In genomic region chr1:116379057-116379630, GRCh38 we compare ENCODE assay signal across 9 cellular contexts. TPM values are rescaled to one million over a fixed set of nuclear protein-coding genes. Genes with fewer than 3 reads are reported as not detected.
DNase-seq lines count a peak whose midpoint lies in the region; ATAC-seq and TF ChIP-seq lines count a peak whose summit lies in the region.
"Had no signal": no experiment of that assay in that cellular context is flagged by ENCODE, and none has a peak within 500 bp of the region (broad histone marks: within the 10 kb centered on the region; RNA-seq: fewer than 3 reads in every experiment).

No MANE protein-coding gene starts in this region.

- no peaks in the 10 kb centered on the region for H3K9me2 ChIP-seq in PC-9 (ENCODE audit: insufficient read depth)

- no peaks in the 10 kb centered on the region for H3K27me3 Mint-ChIP-seq in CD4-positive, alpha-beta memory T cell

- peaks cover 97% of the 10 kb centered on the region for H3K4me1 ChIP-seq in CD4-positive, alpha-beta memory T cell (ENCODE audit: insufficient read depth, low read length)
- H3K4me1 ChIP-seq in PC-9 (replicated peaks; ENCODE audit: insufficient read depth) (peaks cover 63% of the 10 kb centered on the region), esophagus muscularis mucosa (peaks cover 87 to 97% (median 94%) of the 10 kb centered on the region in 4 donors), parathyroid adenoma (peaks cover 23% of the 10 kb centered on the region)

- peak overlapping the region; percentile 32 to 96 (median 92) for H3K27ac Mint-ChIP-seq in CD4-positive, alpha-beta memory T cell

- H4K20me1 ChIP-seq in PC-9 (ENCODE audit: insufficient read depth): peaks cover 83% of the 10 kb centered on the region

- no TSS peak for BruUV-seq in PC-9 (replicated peaks; lab: Mats Ljungman, UMichigan)

- peak overlapping the region in 7 of 8 donors; percentile 41 to 99 (median 70) for H3K4me3 Mint-ChIP-seq in CD4-positive, alpha-beta memory T cell

- no peaks in the 10 kb centered on the region for H3K9me3 ChIP-seq in CD4-positive, alpha-beta memory T cell (ENCODE audit: control insufficient read depth in 1 of 2, low read length in 2 of 2)
- H3K9me3 ChIP-seq in PC-9 (ENCODE audit: insufficient read depth, low read depth) (no peaks in the 10 kb centered on the region), esophagus muscularis mucosa (no peaks in the 10 kb centered on the region), parathyroid adenoma (ENCODE audit: control insufficient read depth, low read length) (no peaks in the 10 kb centered on the region)

- peaks cover 7 to 33% of the 10 kb centered on the region in 2 donors for H3K36me3 Mint-ChIP-seq in CD4-positive, alpha-beta memory T cell

- peaks cover 70% of the 10 kb centered on the region for H3F3A ChIP-seq in PC-9 (ENCODE audit: insufficient read depth, low read depth)

- H2AFZ ChIP-seq in PC-9 (no peak overlapping the region), parathyroid adenoma (no peak overlapping the region)

- no peak for DNase-seq in CD4-positive, alpha-beta memory T cell
- DNase-seq in PC-9 (no peak), esophagus muscularis mucosa (ENCODE audit: extremely low spot score) (no peak), 8988T (no peak), MV-4-11 (lab: John Stamatoyannopoulos, UW) (no peak), NCI-H1930 (lab: John Stamatoyannopoulos, UW) (no peak)
- DNase-seq: KG1 had no signal

- ATAC-seq in GM21737 (IDR thresholded peaks at IDR 0.05; ENCODE audit: unreplicated experiment): no peak

- POLR2A ChIA-PET in CD4-positive, alpha-beta memory T cell (lab: Charles Lee; ENCODE audit: partially characterized antibody): no interaction called here
- POLR2A ChIA-PET in PC-9 (lab: Charles Lee; ENCODE audit: unreplicated experiment): no interaction called here

- no peaks in the 10 kb centered on the region for H3K27me3 ChIP-seq in CD4-positive, alpha-beta memory T cell (ENCODE audit: insufficient read depth, low read length)
- H3K27me3 ChIP-seq in PC-9 (ENCODE audit: insufficient read depth, low read depth): no peaks in the 10 kb centered on the region
- no peaks in the 10 kb centered on the region for H3K27me3 ChIP-seq in esophagus muscularis mucosa
- no peaks in the 10 kb centered on the region for H3K27me3 ChIP-seq in parathyroid adenoma (ENCODE audit: control insufficient read depth, insufficient read depth, low read length)

- CTCF ChIA-PET in CD4-positive, alpha-beta memory T cell (lab: Charles Lee; ENCODE audit: partially characterized antibody): no interaction called here
- CTCF ChIA-PET in PC-9 (lab: Charles Lee): no interaction called here

- no peak overlapping the region for H3K9ac ChIP-seq in parathyroid adenoma

- no peak for TF ChIP-seq EP300 in esophagus muscularis mucosa (IDR thresholded peaks at IDR 0.05)

- peaks cover 8% of the 10 kb centered on the region for H3K36me3 ChIP-seq in CD4-positive, alpha-beta memory T cell (ENCODE audit: insufficient read depth, low read length)
- H3K36me3 ChIP-seq in PC-9 (ENCODE audit: low read depth): peaks cover 63% of the 10 kb centered on the region
- peaks cover 0 to 5% (median 1%) of the 10 kb centered on the region in 4 donors for H3K36me3 ChIP-seq in esophagus muscularis mucosa
- no peaks in the 10 kb centered on the region for H3K36me3 ChIP-seq in parathyroid adenoma (ENCODE audit: control insufficient read depth, insufficient read depth, low read length)

- no peak overlapping the region for H3K4me3 ChIP-seq in CD4-positive, alpha-beta memory T cell (ENCODE audit: low read length in 2 of 2)
- H3K4me3 ChIP-seq in PC-9: peak overlapping the region; percentile 75; the same call in 1 of the 2 replicates
- H3K4me3 ChIP-seq in esophagus muscularis mucosa: no peak overlapping the region
- H3K4me3 ChIP-seq in parathyroid adenoma (ENCODE audit: low read depth, low read length): peak overlapping the region; percentile 94

- WGBS in esophagus muscularis mucosa: 61% methylated on average over 2 of the region's 2 CpGs

- H3K4me2 ChIP-seq in PC-9 (peak overlapping the region; percentile 87), parathyroid adenoma (ENCODE audit: low read length) (peak overlapping the region; percentile 87)

- H3K27ac ChIP-seq in CD4-positive, alpha-beta memory T cell (ENCODE audit: low read depth, low read length): peak overlapping the region; percentile 71
- H3K27ac ChIP-seq in PC-9: peak overlapping the region; percentile 83
- H3K27ac ChIP-seq in esophagus muscularis mucosa (replicated peaks in 1 of 4): peak overlapping the region; percentile 93 to 97 (median 94)
- peak overlapping the region; percentile 98 for H3K27ac ChIP-seq in parathyroid adenoma

- intact Hi-C loops in CD4-positive, alpha-beta memory T cell (cut with micrococcal nuclease): loop anchor here (5.0 to 10.0 kb wide), 4 partner anchors 58 to 386 kb away; no protein-coding TSS in a partner anchor
- intact Hi-C loops in PC-9 (cut with micrococcal nuclease; ENCODE audit: unreplicated experiment) (loop anchor here (5.0 kb wide), 1 partner anchor 112 kb away; no protein-coding TSS in a partner anchor), esophagus muscularis mucosa (cut with DNase I) (loop anchor here (10.0 kb wide), 2 partner anchors 214 to 1304 kb away; no protein-coding TSS in a partner anchor)

- no peak for TF ChIP-seq POLR2A in esophagus muscularis mucosa (IDR thresholded peaks at IDR 0.05; ENCODE audit: low read depth)

- no peaks in the 10 kb centered on the region for H3K9me3 Mint-ChIP-seq in CD4-positive, alpha-beta memory T cell

- H3K79me2 ChIP-seq in PC-9 (ENCODE audit: low read depth) (peaks cover 100% of the 10 kb centered on the region), parathyroid adenoma (peaks cover 66% of the 10 kb centered on the region)

- TF ChIP-seq CTCF in PC-9 (conservative IDR thresholded peaks at IDR 0.05): no peak
- no peak for TF ChIP-seq CTCF in esophagus muscularis mucosa (IDR thresholded peaks at IDR 0.05)
- no peak for TF ChIP-seq CTCF in parathyroid adenoma (IDR thresholded peaks at IDR 0.05)

- H3K4me1 Mint-ChIP-seq in CD4-positive, alpha-beta memory T cell: peaks cover 72 to 97% (median 87%) of the 10 kb centered on the region in 4 donors

RNA-seq across cellular contexts. Expression of gene ATP1A1, which starts 6.1 kb away (rescaled TPM):
- total RNA-seq in CD4-positive, alpha-beta memory T cell: 100 to 1,000 TPM; 251 to 256 TPM
- polyA plus RNA-seq in CD4-positive, alpha-beta memory T cell: 10 to 100 TPM; 46.5 to 74.3 TPM
- 393 and 399 TPM in 2 replicates for total RNA-seq in PC-9 (2021)
- 100 to 1,000 TPM in 3 of 4 donors, 10 to 100 TPM in 1; 90.1 to 196 (median 157) TPM for total RNA-seq in esophagus muscularis mucosa

Comparison
In these comparisons a context has a peak if more than half of its experiments do, and no peak if none do; other contexts are left out.
1. H3K4me3 ChIP-seq: peak in PC-9 (single experiment) and parathyroid adenoma (single experiment); none in CD4-positive, alpha-beta memory T cell (0 of 2) and esophagus muscularis mucosa (0 of 4).
2. Peak in every context shown above with its lines, with median percentiles within 50 percentile points of each other: H3K27ac ChIP-seq.